ENCODE assay signal across 30 cellular contexts in genomic region chr1:36740446-36740845, GRCh38.
"Had no signal": no experiment of that assay in that cellular context is flagged by ENCODE, and none has a peak within 500 bp of the region (broad histone marks: within the 10 kb centered on the region; RNA-seq: fewer than 3 reads in every experiment).

No MANE protein-coding gene starts in this region.

- H3K4me3 ChIP-seq: left lung, lower lobe of right lung, mucosa of descending colon, pancreas, prostate gland, transverse colon, upper lobe of left lung, vagina had no signal

- H3K9me3 Mint-ChIP-seq: natural killer cell treated with Interleukin-12 subunit alpha and Interleukin-12 subunit beta and Interleukin-15 and Interleukin-18, amount 100 ng/mL, for 72 hours; stimulated activated naive CD8-positive, alpha-beta T cell treated with anti-CD3 and anti-CD28 coated beads, Interleukin-15, amount 100 ng/mL, for 72 hours had no signal

- DNase-seq: hippocampal formation; kidney; left colon; left lung; lower lobe of right lung; mammary epithelial cell; mesenchymal stem cell; midbrain; mucosa of descending colon; naive thymus-derived CD4-positive, alpha-beta T cell; nucleus accumbens; pancreas; posterior cingulate gyrus; retina; right cardiac atrium; small intestine; stimulated activated CD4-positive, alpha-beta T cell treated with anti-CD3 and anti-CD28 coated beads, Interleukin-1b, Interleukin-23, amount 100 ng/mL, for 48 hours; stimulated activated CD4-positive, alpha-beta T cell treated with anti-CD3 and anti-CD28 coated beads, Interleukin-2, amount 100 ng/mL, for 48 hours; stimulated activated CD4-positive, alpha-beta T cell treated with anti-CD3 and anti-CD28 coated beads, Interleukin-4, amount 100 ng/mL, for 4 hours; stimulated activated CD8-positive, alpha-beta memory T cell treated with anti-CD3 and anti-CD28 coated beads, Interleukin-4, amount 100 ng/mL, for 48 hours; stimulated activated naive CD4-positive, alpha-beta T cell treated with Interleukin-2 at 50 U/mL for 16 hours; stimulated activated naive CD8-positive, alpha-beta T cell treated with anti-CD3 and anti-CD28 coated beads, Interleukin-15, amount 100 ng/mL, for 72 hours; substantia nigra; transverse colon had no signal

- H3K4me1 Mint-ChIP-seq: stimulated activated memory B cell treated with anti-CD40 and anti-IgM and Interleukin-4, amounts not matched to agents 10 μg/mL and 1 μg/mL and 100 μg/mL, for 72 hours; stimulated activated naive CD8-positive, alpha-beta T cell treated with anti-CD3 and anti-CD28 coated beads, Interleukin-15, amount 100 ng/mL, for 72 hours had no signal

- ATAC-seq: left colon; left lung; lower lobe of right lung; mucosa of descending colon; naive thymus-derived CD4-positive, alpha-beta T cell; natural killer cell treated with Interleukin-12 subunit alpha and Interleukin-12 subunit beta and Interleukin-15 and Interleukin-18, amount 100 ng/mL, for 72 hours; pancreas; sciatic nerve; stimulated activated memory B cell treated with anti-CD40 and anti-IgM and Interleukin-4, amounts not matched to agents 10 μg/mL and 1 μg/mL and 100 μg/mL, for 72 hours; stimulated activated naive CD8-positive, alpha-beta T cell treated with anti-CD3 and anti-CD28 coated beads, Interleukin-15, amount 100 ng/mL, for 72 hours had no signal

- H3K4me1 ChIP-seq: left lung, lower lobe of right lung, pancreas, prostate gland, transverse colon, upper lobe of left lung, vagina had no signal

- H3K9me3 ChIP-seq: left lung, mucosa of descending colon, pancreas, prostate gland, transverse colon, upper lobe of left lung, vagina had no signal

- H3K27me3 ChIP-seq: upper lobe of left lung, vagina had no signal

- H3K4me3 Mint-ChIP-seq: naive thymus-derived CD4-positive, alpha-beta T cell; natural killer cell treated with Interleukin-12 subunit alpha and Interleukin-12 subunit beta and Interleukin-15 and Interleukin-18, amount 100 ng/mL, for 72 hours; stimulated activated memory B cell treated with anti-CD40 and anti-IgM and Interleukin-4, amounts not matched to agents 10 μg/mL and 1 μg/mL and 100 μg/mL, for 72 hours; stimulated activated naive CD8-positive, alpha-beta T cell treated with anti-CD3 and anti-CD28 coated beads, Interleukin-15, amount 100 ng/mL, for 72 hours had no signal

- H3K36me3 ChIP-seq: left lung, lower lobe of right lung, pancreas, prostate gland, transverse colon, upper lobe of left lung, vagina had no signal

- H3K27ac Mint-ChIP-seq: naive thymus-derived CD4-positive, alpha-beta T cell; natural killer cell treated with Interleukin-12 subunit alpha and Interleukin-12 subunit beta and Interleukin-15 and Interleukin-18, amount 100 ng/mL, for 72 hours; stimulated activated memory B cell treated with anti-CD40 and anti-IgM and Interleukin-4, amounts not matched to agents 10 μg/mL and 1 μg/mL and 100 μg/mL, for 72 hours; stimulated activated naive CD8-positive, alpha-beta T cell treated with anti-CD3 and anti-CD28 coated beads, Interleukin-15, amount 100 ng/mL, for 72 hours had no signal

- H3K36me3 Mint-ChIP-seq: naive thymus-derived CD4-positive, alpha-beta T cell; natural killer cell treated with Interleukin-12 subunit alpha and Interleukin-12 subunit beta and Interleukin-15 and Interleukin-18, amount 100 ng/mL, for 72 hours; stimulated activated memory B cell treated with anti-CD40 and anti-IgM and Interleukin-4, amounts not matched to agents 10 μg/mL and 1 μg/mL and 100 μg/mL, for 72 hours had no signal

- H3K27ac ChIP-seq: left lung, lower lobe of right lung, pancreas, prostate gland, transverse colon, upper lobe of left lung, vagina had no signal
